ENCODE assay signal across 10 cellular contexts in genomic region chr13:109840201-109840892, GRCh38. TPM values are rescaled to one million over a fixed set of nuclear protein-coding genes. Genes with fewer than 3 reads are reported as not detected.
DNase-seq lines count a peak whose midpoint lies in the region; ATAC-seq and TF ChIP-seq lines count a peak whose summit lies in the region.
"Had no signal": no experiment of that assay in that cellular context is flagged by ENCODE, and none has a peak within 500 bp of the region (broad histone marks: within the 10 kb centered on the region; RNA-seq: fewer than 3 reads in every experiment).

No MANE protein-coding gene starts in this region.

- peak; percentile 47 for DNase-seq in activated naive CD4-positive, alpha-beta T cell treated with anti-CD3 and anti-CD28 coated beads for 36 hours
- DNase-seq in activated naive CD4-positive, alpha-beta T cell treated with anti-CD3 and anti-CD28 coated beads, Interleukin-2, amount 10 ng/mL, durations not matched to agents 7 days and 5 days, result no peak
- DNase-seq in PC-3, result peak; percentile 77
- peak; percentile 25 for DNase-seq in fibroblast of peridontal ligament (ENCODE audit: extremely low read depth)
- peak; percentile 14 for DNase-seq in stimulated activated naive CD8-positive, alpha-beta T cell treated with anti-CD3 and anti-CD28 coated beads, Interleukin-15, Interleukin-2, amounts not matched to agents 100 U/mL and 50 U/mL, for 24 hours
- no peak for DNase-seq in NCI-H1436 treated with DMSO at 0.1 percent for 48 hours (lab: John Stamatoyannopoulos, UW)
- no peak for DNase-seq in left colon
- no peak for DNase-seq in progenitor cell of endocrine pancreas (ENCODE audit: low spot score, unreplicated experiment)
- DNase-seq: activated gamma-delta T cell treated with Interleukin-2 at 50 U/mL for 16 hours had no signal

- H3K27ac ChIP-seq in PC-3 (ENCODE audit: low read length), result peak overlapping the region; percentile 27

- no peaks in the 10 kb centered on the region for H3K9me2 ChIP-seq in PC-3 (replicated peaks; ENCODE audit: low read length)

- no peak overlapping the region for H3K4me3 ChIP-seq in PC-3 (ENCODE audit: low read length)
- H3K4me3 ChIP-seq: lung had no signal

- H3K9me3 ChIP-seq in PC-3 (ENCODE audit: low read length), result no peaks in the 10 kb centered on the region

- no peak overlapping the region for H3K9ac ChIP-seq in PC-3 (ENCODE audit: low read length)

- TF ChIP-seq CTCF in PC-3 (conservative IDR thresholded peaks at IDR 0.05; ENCODE audit: low read depth, low read length) (no peak), progenitor cell of endocrine pancreas (IDR thresholded peaks at IDR 0.05; ENCODE audit: unreplicated experiment) (no peak)

- H3K27ac Mint-ChIP-seq in activated naive CD4-positive, alpha-beta T cell treated with anti-CD3 and anti-CD28 coated beads for 36 hours, result peak overlapping the region; percentile 12
- no peak overlapping the region for H3K27ac Mint-ChIP-seq in activated naive CD4-positive, alpha-beta T cell treated with anti-CD3 and anti-CD28 coated beads, Interleukin-2, amount 10 ng/mL, durations not matched to agents 7 days and 5 days
- H3K27ac Mint-ChIP-seq in progenitor cell of endocrine pancreas, result no peak overlapping the region

- H3F3A ChIP-seq in PC-3 (ENCODE audit: low read length, unreplicated experiment), result no peaks in the 10 kb centered on the region

- no peaks in the 10 kb centered on the region for H3K9me3 Mint-ChIP-seq in activated naive CD4-positive, alpha-beta T cell treated with anti-CD3 and anti-CD28 coated beads for 36 hours
- no peaks in the 10 kb centered on the region for H3K9me3 Mint-ChIP-seq in activated naive CD4-positive, alpha-beta T cell treated with anti-CD3 and anti-CD28 coated beads, Interleukin-2, amount 10 ng/mL, durations not matched to agents 7 days and 5 days
- H3K9me3 Mint-ChIP-seq in progenitor cell of endocrine pancreas (ENCODE audit: low read depth), result no peaks in the 10 kb centered on the region

- H3K27me3 Mint-ChIP-seq in activated naive CD4-positive, alpha-beta T cell treated with anti-CD3 and anti-CD28 coated beads for 36 hours (ENCODE audit: low read depth), result peaks cover 40% of the 10 kb centered on the region
- peaks cover 26% of the 10 kb centered on the region for H3K27me3 Mint-ChIP-seq in activated naive CD4-positive, alpha-beta T cell treated with anti-CD3 and anti-CD28 coated beads, Interleukin-2, amount 10 ng/mL, durations not matched to agents 7 days and 5 days
- H3K27me3 Mint-ChIP-seq in progenitor cell of endocrine pancreas, result no peaks in the 10 kb centered on the region

- POLR2A ChIA-PET in PC-3 (lab: Charles Lee; ENCODE audit: unreplicated experiment), result interaction anchor here (0.6 kb wide), 1 partner anchor 54 kb away, joined by 4 read pairs; the partner anchor contains the start of gene IRS2

- H3K27me3 ChIP-seq in PC-3 (ENCODE audit: low read length), result no peaks in the 10 kb centered on the region

- peak; percentile 83 for ATAC-seq in PC-3
- ATAC-seq in stimulated activated naive CD8-positive, alpha-beta T cell treated with anti-CD3 and anti-CD28 coated beads, Interleukin-15, Interleukin-2, amounts not matched to agents 100 U/mL and 50 U/mL, for 24 hours, result peak; percentile 97
- no peak for ATAC-seq in left colon

- peaks cover 8% of the 10 kb centered on the region for H3K4me1 Mint-ChIP-seq in activated naive CD4-positive, alpha-beta T cell treated with anti-CD3 and anti-CD28 coated beads for 36 hours (ENCODE audit: low read depth)
- H3K4me1 Mint-ChIP-seq in activated naive CD4-positive, alpha-beta T cell treated with anti-CD3 and anti-CD28 coated beads, Interleukin-2, amount 10 ng/mL, durations not matched to agents 7 days and 5 days, result peaks cover 5% of the 10 kb centered on the region
- H3K4me1 Mint-ChIP-seq in progenitor cell of endocrine pancreas (ENCODE audit: low read depth), result peaks cover 22% of the 10 kb centered on the region

- intact Hi-C loops in activated naive CD4-positive, alpha-beta T cell treated with anti-CD3 and anti-CD28 coated beads for 36 hours (cut with micrococcal nuclease), result loop anchor here (1.0 kb wide), 2 partner anchors 29 to 678 kb away; no protein-coding TSS in a partner anchor
- intact Hi-C loops in PC-3 (cut with micrococcal nuclease), result no loop called here
- intact Hi-C loops in left colon (cut with DNase I, micrococcal nuclease), result no loop called here

- no peaks in the 10 kb centered on the region for H3K36me3 ChIP-seq in PC-3 (ENCODE audit: low read depth, low read length)

- H2AFZ ChIP-seq in PC-3 (ENCODE audit: low read length), result peak overlapping the region; percentile 45

- peaks cover 32% of the 10 kb centered on the region for H3K4me1 ChIP-seq in PC-3 (ENCODE audit: insufficient read depth, low read length)

- no peaks in the 10 kb centered on the region for H3K36me3 Mint-ChIP-seq in activated naive CD4-positive, alpha-beta T cell treated with anti-CD3 and anti-CD28 coated beads for 36 hours (ENCODE audit: low read depth)
- H3K36me3 Mint-ChIP-seq in activated naive CD4-positive, alpha-beta T cell treated with anti-CD3 and anti-CD28 coated beads, Interleukin-2, amount 10 ng/mL, durations not matched to agents 7 days and 5 days, result no peaks in the 10 kb centered on the region
- H3K36me3 Mint-ChIP-seq in progenitor cell of endocrine pancreas (ENCODE audit: insufficient read depth), result no peaks in the 10 kb centered on the region

- BruUV-seq in PC-3 (replicated peaks; lab: Mats Ljungman, UMichigan), result no TSS peak

- CTCF ChIA-PET in activated naive CD4-positive, alpha-beta T cell treated with anti-CD3 and anti-CD28 coated beads for 36 hours (lab: Charles Lee), result no interaction called here
- CTCF ChIA-PET in activated naive CD4-positive, alpha-beta T cell treated with anti-CD3 and anti-CD28 coated beads, Interleukin-2, amount 10 ng/mL, durations not matched to agents 7 days and 5 days (lab: Charles Lee), result no interaction called here
- CTCF ChIA-PET in PC-3 (lab: Charles Lee), result no interaction called here

- H3K79me2 ChIP-seq in PC-3 (ENCODE audit: low read length), result no peaks in the 10 kb centered on the region

- H4K20me1 ChIP-seq in PC-3 (ENCODE audit: low read length), result no peaks in the 10 kb centered on the region

- peak overlapping the region; percentile 68 for H3K4me2 ChIP-seq in PC-3 (ENCODE audit: low read length)

- H3K4me3 Mint-ChIP-seq in activated naive CD4-positive, alpha-beta T cell treated with anti-CD3 and anti-CD28 coated beads for 36 hours, result no peak overlapping the region
- H3K4me3 Mint-ChIP-seq in activated naive CD4-positive, alpha-beta T cell treated with anti-CD3 and anti-CD28 coated beads, Interleukin-2, amount 10 ng/mL, durations not matched to agents 7 days and 5 days, result no peak overlapping the region
- no peak overlapping the region for H3K4me3 Mint-ChIP-seq in progenitor cell of endocrine pancreas (ENCODE audit: low read depth)

RNA-seq across cellular contexts. Expression of gene IRS2, which starts 54.0 kb away (rescaled TPM):
- 1 to 10 TPM; 3.0 to 3.3 TPM for total RNA-seq in activated naive CD4-positive, alpha-beta T cell treated with anti-CD3 and anti-CD28 coated beads for 36 hours
- total RNA-seq in PC-3 (2014; rRNA removed) (5.6 and 7.5 TPM in 2 replicates), left colon (10 to 100 TPM; 11.4 to 17.9 TPM), progenitor cell of endocrine pancreas (11.9 and 12.5 TPM in 2 replicates)

Comparison
In these comparisons a context has a peak if more than half of its experiments do, and no peak if none do; other contexts are left out.
1. DNase-seq: peak in activated naive CD4-positive, alpha-beta T cell treated with anti-CD3 and anti-CD28 coated beads for 36 hours (single experiment), PC-3 (single experiment), fibroblast of peridontal ligament (single experiment) and stimulated activated naive CD8-positive, alpha-beta T cell treated with anti-CD3 and anti-CD28 coated beads, Interleukin-15, Interleukin-2, amounts not matched to agents 100 U/mL and 50 U/mL, for 24 hours (single experiment); none in activated naive CD4-positive, alpha-beta T cell treated with anti-CD3 and anti-CD28 coated beads, Interleukin-2, amount 10 ng/mL, durations not matched to agents 7 days and 5 days (single experiment), NCI-H1436 treated with DMSO at 0.1 percent for 48 hours (single experiment), left colon (0 of 2) and progenitor cell of endocrine pancreas (single experiment).